In genomic region chr1:7409278-7409677, GRCh38 we compare ENCODE assay signal across 21 cellular contexts.
DNase-seq lines count a peak whose midpoint lies in the region; ATAC-seq and TF ChIP-seq lines count a peak whose summit lies in the region.
"Had no signal": no experiment of that assay in that cellular context is flagged by ENCODE, and none has a peak within 500 bp of the region (broad histone marks: within the 10 kb centered on the region; RNA-seq: fewer than 3 reads in every experiment).

No MANE protein-coding gene starts in this region.

- H3K9me3 ChIP-seq in transverse colon, result no peaks in the 10 kb centered on the region
- H3K9me3 ChIP-seq: tibial artery had no signal

- H3K4me3 Mint-ChIP-seq in activated CD8-positive, alpha-beta memory T cell treated with anti-CD3 and anti-CD28 coated beads, Interleukin-2, amount 10 ng/mL, durations not matched to agents 7 days and 5 days, result no peak overlapping the region
- H3K4me3 Mint-ChIP-seq: activated naive CD8-positive, alpha-beta T cell treated with anti-CD3 and anti-CD28 coated beads, Interleukin-2, amount 10 ng/mL, durations not matched to agents 7 days and 5 days; brain; mesothelial cell of epicardium; neural crest cell; stimulated activated effector memory CD8-positive, alpha-beta T cell treated with anti-CD3 and anti-CD28 coated beads, Interleukin-12 subunit alpha, Interleukin-12 subunit beta, amount 100 ng/mL, for 72 hours had no signal

- ATAC-seq in activated CD4-positive, CD25-positive, alpha-beta regulatory T cell treated with anti-CD3 and anti-CD28 coated beads, Interleukin-2, amount 50 U/mL, for 24 hours, result no peak
- no peak for ATAC-seq in activated CD8-positive, alpha-beta memory T cell treated with anti-CD3 and anti-CD28 coated beads, Interleukin-2, amount 10 ng/mL, durations not matched to agents 7 days and 5 days
- ATAC-seq: stimulated activated effector memory CD8-positive, alpha-beta T cell treated with anti-CD3 and anti-CD28 coated beads, Interleukin-12 subunit alpha, Interleukin-12 subunit beta, amount 100 ng/mL, for 72 hours had no signal

- H3K4me1 ChIP-seq in transverse colon, result no peaks in the 10 kb centered on the region
- H3K4me1 ChIP-seq: tibial artery had no signal

- H3K27me3 ChIP-seq in transverse colon, result no peaks in the 10 kb centered on the region
- H3K27me3 ChIP-seq: tibial artery had no signal

- no peak overlapping the region for H3K27ac Mint-ChIP-seq in activated CD8-positive, alpha-beta memory T cell treated with anti-CD3 and anti-CD28 coated beads, Interleukin-2, amount 10 ng/mL, durations not matched to agents 7 days and 5 days
- H3K27ac Mint-ChIP-seq: brain; mesothelial cell of epicardium; stimulated activated effector memory CD8-positive, alpha-beta T cell treated with anti-CD3 and anti-CD28 coated beads, Interleukin-12 subunit alpha, Interleukin-12 subunit beta, amount 100 ng/mL, for 72 hours had no signal

- no peaks in the 10 kb centered on the region for H3K36me3 ChIP-seq in transverse colon
- H3K36me3 ChIP-seq: tibial artery had no signal

- in situ Hi-C loops in transverse colon (cut with MboI; ENCODE audit: low pct_ligation_motif_present in 1 of 4, low pct_unique_long_range_greater_than_20kb in 1 of 4, low sequenced_read_pairs in 3 of 4), result no loop called here

- no peak overlapping the region for H3K4me3 ChIP-seq in transverse colon
- H3K4me3 ChIP-seq: tibial artery had no signal

- no peak for TF ChIP-seq EP300 in transverse colon (IDR thresholded peaks at IDR 0.05; ENCODE audit: low read depth)

- H3K27me3 Mint-ChIP-seq in activated CD8-positive, alpha-beta memory T cell treated with anti-CD3 and anti-CD28 coated beads, Interleukin-2, amount 10 ng/mL, durations not matched to agents 7 days and 5 days, result no peaks in the 10 kb centered on the region
- H3K27me3 Mint-ChIP-seq: activated naive CD8-positive, alpha-beta T cell treated with anti-CD3 and anti-CD28 coated beads, Interleukin-2, amount 10 ng/mL, durations not matched to agents 7 days and 5 days had no signal

- no peak overlapping the region for H3K27ac ChIP-seq in transverse colon
- H3K27ac ChIP-seq: tibial artery had no signal

- TF ChIP-seq POLR2A in transverse colon (IDR thresholded peaks at IDR 0.05), result no peak

- H3K9me3 Mint-ChIP-seq in activated CD8-positive, alpha-beta memory T cell treated with anti-CD3 and anti-CD28 coated beads, Interleukin-2, amount 10 ng/mL, durations not matched to agents 7 days and 5 days (ENCODE audit: low read depth), result no peaks in the 10 kb centered on the region
- H3K9me3 Mint-ChIP-seq: activated naive CD8-positive, alpha-beta T cell treated with anti-CD3 and anti-CD28 coated beads, Interleukin-2, amount 10 ng/mL, durations not matched to agents 7 days and 5 days; mesothelial cell of epicardium; neural crest cell; stimulated activated effector memory CD8-positive, alpha-beta T cell treated with anti-CD3 and anti-CD28 coated beads, Interleukin-12 subunit alpha, Interleukin-12 subunit beta, amount 100 ng/mL, for 72 hours had no signal

- WGBS in transverse colon (ENCODE audit: low coverage in 1 of 2), 2 donors, result 82% methylated on average over 5 of the region's 8 CpGs; no CpG with 5 or more reads in 1 of the 2 donors

- CTCF ChIA-PET in activated CD8-positive, alpha-beta memory T cell treated with anti-CD3 and anti-CD28 coated beads, Interleukin-2, amount 10 ng/mL, durations not matched to agents 7 days and 5 days (lab: Charles Lee), result no interaction called here

- no peak for TF ChIP-seq CTCF in transverse colon (IDR thresholded peaks at IDR 0.05)

- H3K36me3 Mint-ChIP-seq in activated CD8-positive, alpha-beta memory T cell treated with anti-CD3 and anti-CD28 coated beads, Interleukin-2, amount 10 ng/mL, durations not matched to agents 7 days and 5 days, result no peaks in the 10 kb centered on the region
- H3K36me3 Mint-ChIP-seq: activated naive CD8-positive, alpha-beta T cell treated with anti-CD3 and anti-CD28 coated beads, Interleukin-2, amount 10 ng/mL, durations not matched to agents 7 days and 5 days; brain; mesothelial cell of epicardium; stimulated activated effector memory CD8-positive, alpha-beta T cell treated with anti-CD3 and anti-CD28 coated beads, Interleukin-12 subunit alpha, Interleukin-12 subunit beta, amount 100 ng/mL, for 72 hours had no signal

- intact Hi-C loops in transverse colon (cut with DNase I; ENCODE audit: low total_unique reads), result no loop called here

- no peaks in the 10 kb centered on the region for H3K4me1 Mint-ChIP-seq in activated CD8-positive, alpha-beta memory T cell treated with anti-CD3 and anti-CD28 coated beads, Interleukin-2, amount 10 ng/mL, durations not matched to agents 7 days and 5 days
- H3K4me1 Mint-ChIP-seq: activated naive CD8-positive, alpha-beta T cell treated with anti-CD3 and anti-CD28 coated beads, Interleukin-2, amount 10 ng/mL, durations not matched to agents 7 days and 5 days; brain; mesothelial cell of epicardium; neural crest cell; stimulated activated effector memory CD8-positive, alpha-beta T cell treated with anti-CD3 and anti-CD28 coated beads, Interleukin-12 subunit alpha, Interleukin-12 subunit beta, amount 100 ng/mL, for 72 hours had no signal

- DNase-seq in activated CD4-positive, CD25-positive, alpha-beta regulatory T cell treated with anti-CD3 and anti-CD28 coated beads, Interleukin-2, amount 50 U/mL, for 72 hours, result peak; percentile 11
- DNase-seq in activated CD8-positive, alpha-beta memory T cell treated with anti-CD3 and anti-CD28 coated beads, Interleukin-2, amount 10 ng/mL, durations not matched to agents 7 days and 5 days, result peak; percentile 23
- DNase-seq in mesenteric fat pad (ENCODE audit: low spot score) (peak; percentile 85), transverse colon (peak; percentile 20), DMS 273 (lab: John Stamatoyannopoulos, UW; ENCODE audit: unreplicated experiment) (no peak), hepatic stellate cell (ENCODE audit: low spot score) (no peak), putamen (ENCODE audit: low spot score) (no peak)
- DNase-seq: activated CD4-positive, alpha-beta T cell treated with anti-CD3 and anti-CD28 coated beads, Interleukin-2, amount 50 U/mL, for 4 hours; activated naive CD8-positive, alpha-beta T cell treated with anti-CD3 and anti-CD28 coated beads, Interleukin-2, amount 10 ng/mL, durations not matched to agents 7 days and 5 days; foreskin fibroblast; GF-D8; hypothalamus; NCI-H524 treated with DMSO at 0.1 percent for 48 hours; retina; stimulated activated CD4-positive, alpha-beta T cell treated with anti-CD3 and anti-CD28 coated beads, Interleukin-15, amount 100 ng/mL, for 24 hours had no signal

Comparison
In these comparisons a context has a peak if more than half of its experiments do, and no peak if none do; other contexts are left out.
1. DNase-seq: peak in activated CD4-positive, CD25-positive, alpha-beta regulatory T cell treated with anti-CD3 and anti-CD28 coated beads, Interleukin-2, amount 50 U/mL, for 72 hours (single experiment), activated CD8-positive, alpha-beta memory T cell treated with anti-CD3 and anti-CD28 coated beads, Interleukin-2, amount 10 ng/mL, durations not matched to agents 7 days and 5 days (single experiment), mesenteric fat pad (single experiment) and transverse colon (single experiment); none in DMS 273 (single experiment), hepatic stellate cell (single experiment) and putamen (single experiment).